25 cellular contexts compared by ENCODE assay signal in genomic region chr16:30703971-30704370, GRCh38.
"Had no signal": no experiment of that assay in that cellular context is flagged by ENCODE, and none has a peak within 500 bp of the region (broad histone marks: within the 10 kb centered on the region; RNA-seq: fewer than 3 reads in every experiment).

No MANE protein-coding gene starts in this region.

- H3K27me3 ChIP-seq: left lung, pancreas, stomach, testis, thyroid gland, transverse colon, upper lobe of right lung had no signal

- H3K4me3 ChIP-seq: left lung, lower lobe of right lung, pancreas, smooth muscle cell, stomach, testis, thyroid gland, transverse colon, upper lobe of right lung had no signal

- FAIRE-seq: keratinocyte, pancreas, urothelium cell line had no signal

- H3K9me3 ChIP-seq: left lung, lower lobe of right lung, pancreas, stomach, testis, thyroid gland, transverse colon, upper lobe of right lung had no signal

- H3K4me2 ChIP-seq: smooth muscle cell had no signal

- DNase-seq: head of caudate nucleus; hippocampal formation; left colon; left lung; lower lobe of right lung; mammary epithelial cell; mesenchymal stem cell; nucleus accumbens; stimulated activated CD4-positive, alpha-beta T cell treated with anti-CD3 and anti-CD28 coated beads, Interleukin-12 subunit alpha, Interleukin-12 subunit beta, amount 100 ng/mL, for 4 hours; stimulated activated CD4-positive, alpha-beta T cell treated with anti-CD3 and anti-CD28 coated beads, Interleukin-15, amount 100 ng/mL, for 24 hours; stimulated activated CD4-positive, alpha-beta T cell treated with anti-CD3 and anti-CD28 coated beads, Interleukin-2, amount 100 ng/mL, for 24 hours; stimulated activated CD4-positive, alpha-beta T cell treated with anti-CD3 and anti-CD28 coated beads, Interleukin-4, amount 100 ng/mL, for 1 hour; stimulated activated naive B cell treated with anti-CD40 and anti-IgM and Interleukin-4, amounts not matched to agents 10 μg/mL and 1 μg/mL and 100 μg/mL, for 72 hours; stimulated activated naive CD8-positive, alpha-beta T cell treated with anti-CD3 and anti-CD28 coated beads, Interleukin-15, Interleukin-2, amounts not matched to agents 100 U/mL and 50 U/mL, for 24 hours; stomach; testis; thyroid gland; transverse colon; upper lobe of right lung had no signal

- H3K27ac ChIP-seq: left lung, lower lobe of right lung, pancreas, stomach, testis, thyroid gland, transverse colon, upper lobe of right lung had no signal

- ATAC-seq: left colon; left lung; lower lobe of right lung; naive thymus-derived CD8-positive, alpha-beta T cell; pancreas; right cardiac atrium; stimulated activated naive B cell treated with anti-CD40 and anti-IgM and Interleukin-4, amounts not matched to agents 10 μg/mL and 1 μg/mL and 100 μg/mL, for 72 hours; stimulated activated naive CD8-positive, alpha-beta T cell treated with anti-CD3 and anti-CD28 coated beads, Interleukin-15, Interleukin-2, amounts not matched to agents 100 U/mL and 50 U/mL, for 24 hours; upper lobe of right lung had no signal
